Comparison of ENCODE assay signal across 8 cellular contexts in genomic region chr14:20989464-20989786, GRCh38. TPM values are rescaled to one million over a fixed set of nuclear protein-coding genes. Genes with fewer than 3 reads are reported as not detected.
DNase-seq lines count a peak whose midpoint lies in the region; ATAC-seq and TF ChIP-seq lines count a peak whose summit lies in the region.

No MANE protein-coding gene starts in this region.

- no peaks in the 10 kb centered on the region for H3K27me3 Mint-ChIP-seq in CD8-positive, alpha-beta T cell (ENCODE audit: low read depth)
- H3K27me3 Mint-ChIP-seq in endothelial cell (ENCODE audit: unreplicated experiment): peaks cover 5% of the 10 kb centered on the region

- POLR2A ChIA-PET in CD8-positive, alpha-beta T cell (lab: Charles Lee): interaction anchor here (1.8 kb wide), 1 partner anchor 115 kb away, joined by 5 read pairs; no protein-coding TSS in a partner anchor
- POLR2A ChIA-PET in OCI-LY7 (lab: Charles Lee): interaction anchor here (0.5 to 1.6 kb wide), 6 partner anchors 8 to 512 kb away, joined by 3 to 5 read pairs (median 4); partner anchors contain the start of gene SLC39A2

- no peaks in the 10 kb centered on the region for H4K20me1 ChIP-seq in OCI-LY7 (ENCODE audit: insufficient read depth, low read length)

- H3K9me3 ChIP-seq in CD8-positive, alpha-beta T cell (ENCODE audit: low read length): no peaks in the 10 kb centered on the region
- no peaks in the 10 kb centered on the region for H3K9me3 ChIP-seq in OCI-LY7 (ENCODE audit: low read length)
- no peaks in the 10 kb centered on the region for H3K9me3 ChIP-seq in ovary

- peak overlapping the region; percentile 96 for H3K4me3 ChIP-seq in CD8-positive, alpha-beta T cell (ENCODE audit: low read depth, low read length)
- H3K4me3 ChIP-seq in OCI-LY7 (ENCODE audit: low read depth, low read length, poor library complexity, severe bottlenecking) (peak overlapping the region; percentile 65), ovary (peak overlapping the region; percentile 91)

- H3K9me2 ChIP-seq in OCI-LY7 (ENCODE audit: insufficient read depth, low read length): no peaks in the 10 kb centered on the region

- no peaks in the 10 kb centered on the region for H3K27me3 ChIP-seq in CD8-positive, alpha-beta T cell (ENCODE audit: insufficient read depth, low read length)
- H3K27me3 ChIP-seq in ovary: no peaks in the 10 kb centered on the region

- ATAC-seq in CD8-positive, alpha-beta T cell: no peak
- ATAC-seq in HG03175 (IDR thresholded peaks at IDR 0.05; ENCODE audit: unreplicated experiment) (no peak), HG03196 (IDR thresholded peaks at IDR 0.05; ENCODE audit: unreplicated experiment) (no peak)

- peak overlapping the region; percentile 94 for H3K27ac Mint-ChIP-seq in CD8-positive, alpha-beta T cell
- no peak overlapping the region for H3K27ac Mint-ChIP-seq in endothelial cell (ENCODE audit: unreplicated experiment)

- peaks cover 18% of the 10 kb centered on the region for H3K4me1 ChIP-seq in CD8-positive, alpha-beta T cell (ENCODE audit: insufficient read depth, low read length)
- H3K4me1 ChIP-seq in OCI-LY7 (ENCODE audit: insufficient read depth, low read length, poor library complexity, severe bottlenecking) (peaks cover 24% of the 10 kb centered on the region), ovary (ENCODE audit: insufficient read depth) (peaks cover 8% of the 10 kb centered on the region)

- DNase-seq in CD8-positive, alpha-beta T cell: no peak
- DNase-seq in OCI-LY7 (ENCODE audit: low spot score): no peak
- DNase-seq in endothelial cell (ENCODE audit: low spot score): no peak
- DNase-seq in ovary: no peak
- DNase-seq in NOMO-1 (lab: John Stamatoyannopoulos, UW; ENCODE audit: unreplicated experiment in 2 of 2): no peak
- no peak for DNase-seq in RKO (ENCODE audit: low spot score)

- CTCF ChIA-PET in CD8-positive, alpha-beta T cell (lab: Charles Lee): interaction anchor here (1.0 kb wide), 1 partner anchor 18 kb away, joined by 3 read pairs; no protein-coding TSS in a partner anchor
- CTCF ChIA-PET in OCI-LY7 (lab: Charles Lee; ENCODE audit: unreplicated experiment): interaction anchor here (1.4 kb wide), 1 partner anchor 18 kb away, joined by 4 read pairs; no protein-coding TSS in a partner anchor

- WGBS in ovary, 3 donors: 0 to 1% (median 1%) methylated on average over 11 of the region's 11 CpGs

- intact Hi-C loops in CD8-positive, alpha-beta T cell (cut with DNase I, micrococcal nuclease): loop anchor here in 1 of 2 experiments (1.0 to 10.0 kb wide), 6 partner anchors 18 to 645 kb away; partner anchors contain the start of genes NDRG2, PARP2 and PIP4P1
- intact Hi-C loops in OCI-LY7 (cut with micrococcal nuclease; ENCODE audit: unreplicated experiment) (no loop called here), ovary (cut with DNase I) (no loop called here)

- peaks cover 17% of the 10 kb centered on the region for H3K36me3 ChIP-seq in CD8-positive, alpha-beta T cell (ENCODE audit: insufficient read depth, low read length)
- peaks cover 33% of the 10 kb centered on the region for H3K36me3 ChIP-seq in OCI-LY7 (ENCODE audit: insufficient read depth, low read length)
- H3K36me3 ChIP-seq in ovary: no peaks in the 10 kb centered on the region

- TF ChIP-seq CTCF in CD8-positive, alpha-beta T cell (IDR thresholded peaks at IDR 0.05): no peak
- TF ChIP-seq CTCF in OCI-LY7 (conservative IDR thresholded peaks at IDR 0.05; ENCODE audit: low read length) (no peak), endothelial cell (IDR thresholded peaks at IDR 0.05; ENCODE audit: unreplicated experiment) (no peak), ovary (IDR thresholded peaks at IDR 0.05) (no peak)

- peak overlapping the region; percentile 54; the same call in 1 of the 2 replicates for H2AFZ ChIP-seq in OCI-LY7 (ENCODE audit: low read length)

- H3K79me2 ChIP-seq in OCI-LY7 (ENCODE audit: insufficient read depth, low read depth, low read length): peaks cover 27% of the 10 kb centered on the region

- peaks cover 36% of the 10 kb centered on the region for H3K36me3 Mint-ChIP-seq in CD8-positive, alpha-beta T cell
- H3K36me3 Mint-ChIP-seq in endothelial cell (ENCODE audit: low read depth, unreplicated experiment): peaks cover 11% of the 10 kb centered on the region

- H3K27ac ChIP-seq in CD8-positive, alpha-beta T cell (ENCODE audit: low read depth, low read length): no peak overlapping the region
- H3K27ac ChIP-seq in OCI-LY7 (ENCODE audit: low read depth, low read length, poor library complexity, severe bottlenecking) (peak overlapping the region; percentile 55), ovary (peak overlapping the region in 1 of 2 donors; percentile 67)

- H3K9me3 Mint-ChIP-seq in CD8-positive, alpha-beta T cell: no peaks in the 10 kb centered on the region
- no peaks in the 10 kb centered on the region for H3K9me3 Mint-ChIP-seq in endothelial cell (ENCODE audit: unreplicated experiment)

- peak overlapping the region; percentile 83 for H3K4me2 ChIP-seq in OCI-LY7 (ENCODE audit: low read length)

- H3K4me1 Mint-ChIP-seq in CD8-positive, alpha-beta T cell (ENCODE audit: low read depth): peaks cover 28% of the 10 kb centered on the region
- H3K4me1 Mint-ChIP-seq in endothelial cell (ENCODE audit: unreplicated experiment): peaks cover 17% of the 10 kb centered on the region

- no peak for TF ChIP-seq POLR2A in ovary (IDR thresholded peaks at IDR 0.05)

- TF ChIP-seq EP300 in ovary (IDR thresholded peaks at IDR 0.05): no peak

- BruUV-seq in OCI-LY7 (replicated peaks; lab: Mats Ljungman, UMichigan): no TSS peak

- H3K4me3 Mint-ChIP-seq in CD8-positive, alpha-beta T cell: peak overlapping the region; percentile 95
- H3K4me3 Mint-ChIP-seq in endothelial cell (ENCODE audit: unreplicated experiment): peak overlapping the region; percentile 79

RNA-seq across cellular contexts. Expression of gene METTL17, which starts 0.4 kb away (rescaled TPM):
- total RNA-seq in CD8-positive, alpha-beta T cell: 10 to 100 TPM; 82.3 to 88.8 TPM
- total RNA-seq in OCI-LY7 (2014; rRNA removed; shearing (Covaris generic)): 103 and 117 TPM in 2 replicates
- total RNA-seq in OCI-LY7 (2022) (92.0 and 105 TPM in 2 replicates), endothelial cell (ENCODE audit: unreplicated experiment) (62.7 TPM), ovary (10 to 100 TPM; 42.5 to 65.1 (median 45.7) TPM)
- 10 to 100 TPM; 49.9 to 53.6 TPM for polyA plus RNA-seq in ovary

RNA-seq across cellular contexts. Expression of gene SLC39A2, which starts 9.7 kb away (rescaled TPM):
- under 1 TPM; 0.33 to 0.62 TPM for total RNA-seq in CD8-positive, alpha-beta T cell
- total RNA-seq in OCI-LY7 (2014; rRNA removed; shearing (Covaris generic)): 0.28 and 1.2 TPM in 2 replicates
- total RNA-seq in OCI-LY7 (2022) (0.23 TPM in 1 of 2 replicates, not detected in the other), endothelial cell (ENCODE audit: unreplicated experiment) (not detected), ovary (under 1 TPM in 1 of 7 donors, not detected in 6; 0.28 TPM)
- polyA plus RNA-seq in ovary: under 1 TPM in 1 of 2 donors, not detected in 1; 0.30 TPM

RNA-seq across cellular contexts. Expression of gene RNASE2, which starts 34.1 kb away (rescaled TPM):
- not detected for total RNA-seq in CD8-positive, alpha-beta T cell
- not detected in 2 replicates for total RNA-seq in OCI-LY7 (2014; rRNA removed; shearing (Covaris generic))
- total RNA-seq in OCI-LY7 (2022) (not detected in 2 replicates), endothelial cell (ENCODE audit: unreplicated experiment) (not detected), ovary (1 to 10 TPM in 3 of 7 donors, under 1 TPM in 3, not detected in 1; 0.38 to 2.9 (median 0.76) TPM)
- 1 to 10 TPM; 2.9 to 3.0 TPM for polyA plus RNA-seq in ovary

RNA-seq across cellular contexts. Expression of gene NDRG2, which starts 35.4 kb away (rescaled TPM):
- 10 to 100 TPM; 18.9 to 24.8 TPM for total RNA-seq in CD8-positive, alpha-beta T cell
- total RNA-seq in OCI-LY7 (2014; rRNA removed; shearing (Covaris generic)): not detected in 2 replicates
- not detected in 2 replicates for total RNA-seq in OCI-LY7 (2022)
- total RNA-seq in endothelial cell (ENCODE audit: unreplicated experiment): 45.9 TPM
- 100 to 1,000 TPM; 355 to 703 (median 417) TPM for total RNA-seq in ovary
- 100 to 1,000 TPM; 579 to 585 TPM for polyA plus RNA-seq in ovary

RNA-seq across cellular contexts. Expression of gene TPPP2, which starts 40.6 kb away (rescaled TPM):
- not detected for total RNA-seq in CD8-positive, alpha-beta T cell
- not detected in 2 replicates for total RNA-seq in OCI-LY7 (2014; rRNA removed; shearing (Covaris generic))
- not detected in 2 replicates for total RNA-seq in OCI-LY7 (2022)
- total RNA-seq in endothelial cell (ENCODE audit: unreplicated experiment): 0.62 TPM
- 1 to 10 TPM in 5 of 7 donors, under 1 TPM in 1, not detected in 1; 0.72 to 2.5 (median 1.4) TPM for total RNA-seq in ovary
- polyA plus RNA-seq in ovary: 1 to 10 TPM in 1 of 2 donors, under 1 TPM in 1; 0.62 to 1.1 TPM
